Comparison of ENCODE assay signal across 11 cellular contexts in genomic region chr1:107535091-107535490, GRCh38.
DNase-seq lines count a peak whose midpoint lies in the region; ATAC-seq and TF ChIP-seq lines count a peak whose summit lies in the region.
"Had no signal": no experiment of that assay in that cellular context is flagged by ENCODE, and none has a peak within 500 bp of the region (broad histone marks: within the 10 kb centered on the region; RNA-seq: fewer than 3 reads in every experiment).

No MANE protein-coding gene starts in this region.

- peaks cover 10% of the 10 kb centered on the region for H3K4me1 ChIP-seq in BE2C
- no peaks in the 10 kb centered on the region for H3K4me1 ChIP-seq in effector memory CD4-positive, alpha-beta T cell (ENCODE audit: control insufficient read depth, insufficient read depth, low read length, poor library complexity, severe bottlenecking)
- H3K4me1 ChIP-seq: HAP-1 had no signal

- H3K27me3 Mint-ChIP-seq in stimulated activated naive CD8-positive, alpha-beta T cell treated with anti-CD3 and anti-CD28 coated beads, Interleukin-15, amount 100 ng/mL, for 72 hours = peaks cover 7% of the 10 kb centered on the region
- H3K27me3 Mint-ChIP-seq: B cell had no signal

- no peak for TF ChIP-seq CTCF in BE2C (IDR thresholded peaks at IDR 0.05; ENCODE audit: low read depth, low read length)

- no peaks in the 10 kb centered on the region for H3K27me3 ChIP-seq in BE2C
- no peaks in the 10 kb centered on the region for H3K27me3 ChIP-seq in effector memory CD4-positive, alpha-beta T cell (replicated peaks; ENCODE audit: control insufficient read depth, insufficient read depth, low read length, poor library complexity, severe bottlenecking)

- H3K27ac Mint-ChIP-seq in stimulated activated naive CD8-positive, alpha-beta T cell treated with anti-CD3 and anti-CD28 coated beads, Interleukin-15, amount 100 ng/mL, for 72 hours = no peak overlapping the region
- H3K27ac Mint-ChIP-seq: B cell, nephron had no signal

- no peak overlapping the region for H3K4me3 ChIP-seq in BE2C (ENCODE audit: low read depth, low read length)
- no peak overlapping the region for H3K4me3 ChIP-seq in effector memory CD4-positive, alpha-beta T cell (ENCODE audit: insufficient read depth, low read depth, low read length, poor library complexity, severe bottlenecking)
- H3K4me3 ChIP-seq: HAP-1 had no signal

- H3K4me3 Mint-ChIP-seq in stimulated activated naive CD8-positive, alpha-beta T cell treated with anti-CD3 and anti-CD28 coated beads, Interleukin-15, amount 100 ng/mL, for 72 hours = no peak overlapping the region
- H3K4me3 Mint-ChIP-seq: B cell, nephron had no signal

- no peak overlapping the region for H3K27ac ChIP-seq in effector memory CD4-positive, alpha-beta T cell (ENCODE audit: insufficient read depth, low read length, poor library complexity, severe bottlenecking)

- no peaks in the 10 kb centered on the region for H3K36me3 ChIP-seq in BE2C
- H3K36me3 ChIP-seq in effector memory CD4-positive, alpha-beta T cell (ENCODE audit: control insufficient read depth, insufficient read depth, low read length) = no peaks in the 10 kb centered on the region
- H3K36me3 ChIP-seq: HAP-1 had no signal

- H3K9me3 ChIP-seq in BE2C = no peaks in the 10 kb centered on the region
- H3K9me3 ChIP-seq in effector memory CD4-positive, alpha-beta T cell (ENCODE audit: control insufficient read depth, low read length) = no peaks in the 10 kb centered on the region
- H3K9me3 ChIP-seq: HAP-1 had no signal

- ATAC-seq in GM19351 (IDR thresholded peaks at IDR 0.05; ENCODE audit: unreplicated experiment) (peak; percentile 54), HG03520 (IDR thresholded peaks at IDR 0.05; ENCODE audit: unreplicated experiment) (peak; percentile 57), GM19023 (IDR thresholded peaks at IDR 0.05; ENCODE audit: unreplicated experiment) (no peak)
- no peak for ATAC-seq in stimulated activated naive CD8-positive, alpha-beta T cell treated with anti-CD3 and anti-CD28 coated beads, Interleukin-15, amount 100 ng/mL, for 72 hours

- peak; percentile 70 for DNase-seq in BE2C
- peak; percentile 79 for DNase-seq in RPMI8226
- DNase-seq in stimulated activated naive CD8-positive, alpha-beta T cell treated with anti-CD3 and anti-CD28 coated beads, Interleukin-15, amount 100 ng/mL, for 72 hours = no peak
- DNase-seq in medulla oblongata (ENCODE audit: extremely low spot score) = no peak
- no peak for DNase-seq in effector memory CD4-positive, alpha-beta T cell

- no peaks in the 10 kb centered on the region for H3K9me3 Mint-ChIP-seq in stimulated activated naive CD8-positive, alpha-beta T cell treated with anti-CD3 and anti-CD28 coated beads, Interleukin-15, amount 100 ng/mL, for 72 hours
- H3K9me3 Mint-ChIP-seq: nephron had no signal

- H3K4me1 Mint-ChIP-seq in stimulated activated naive CD8-positive, alpha-beta T cell treated with anti-CD3 and anti-CD28 coated beads, Interleukin-15, amount 100 ng/mL, for 72 hours = no peaks in the 10 kb centered on the region
- H3K4me1 Mint-ChIP-seq: B cell had no signal

Comparison
In these comparisons a context has a peak if more than half of its experiments do, and no peak if none do; other contexts are left out.
1. DNase-seq: peak in BE2C (single experiment) and RPMI8226 (single experiment); none in stimulated activated naive CD8-positive, alpha-beta T cell treated with anti-CD3 and anti-CD28 coated beads, Interleukin-15, amount 100 ng/mL, for 72 hours (0 of 2), medulla oblongata (single experiment) and effector memory CD4-positive, alpha-beta T cell (0 of 3).
2. ATAC-seq: peak in GM19351 (single experiment) and HG03520 (single experiment); none in stimulated activated naive CD8-positive, alpha-beta T cell treated with anti-CD3 and anti-CD28 coated beads, Interleukin-15, amount 100 ng/mL, for 72 hours (single experiment) and GM19023 (single experiment).